Comparison of ENCODE assay signal across 14 cellular contexts in genomic region chr16:17565605-17566004, GRCh38.
"Had no signal": no experiment of that assay in that cellular context is flagged by ENCODE, and none has a peak within 500 bp of the region (broad histone marks: within the 10 kb centered on the region; RNA-seq: fewer than 3 reads in every experiment).

No MANE protein-coding gene starts in this region.

- H3K36me3 Mint-ChIP-seq: activated CD8-positive, alpha-beta memory T cell treated with anti-CD3 and anti-CD28 coated beads, Interleukin-2, amount 10 ng/mL, durations not matched to agents 7 days and 5 days had no signal

- H3K4me1 Mint-ChIP-seq: activated CD8-positive, alpha-beta memory T cell treated with anti-CD3 and anti-CD28 coated beads, Interleukin-2, amount 10 ng/mL, durations not matched to agents 7 days and 5 days; naive thymus-derived CD8-positive, alpha-beta T cell had no signal

- H3K9me3 Mint-ChIP-seq: activated naive CD4-positive, alpha-beta T cell treated with anti-CD3 and anti-CD28 coated beads for 36 hours; activated T-helper 2 cell treated with anti-CD3 and anti-CD28 coated beads, Interferon-gamma antibody, Interleukin-2, Interleukin-4, amounts not matched to agents 10 μg/mL and 5 μg/mL and 100 μg/mL, durations not matched to agents 14 hours and 24 hours and 36 hours; naive thymus-derived CD8-positive, alpha-beta T cell had no signal

- ATAC-seq: activated CD8-positive, alpha-beta memory T cell treated with anti-CD3 and anti-CD28 coated beads, Interleukin-2, amount 10 ng/mL, durations not matched to agents 7 days and 5 days; left ventricle myocardium superior; naive thymus-derived CD8-positive, alpha-beta T cell; stimulated activated naive B cell treated with anti-CD40 and anti-IgM and Interleukin-4, amounts not matched to agents 10 μg/mL and 1 μg/mL and 100 μg/mL, for 72 hours had no signal

- H3K4me1 ChIP-seq: tibial artery had no signal

- H3K27ac ChIP-seq: tibial artery had no signal

- H3K36me3 ChIP-seq: neutrophil, tibial artery had no signal

- H3K4me3 ChIP-seq: tibial artery had no signal

- DNase-seq: activated CD8-positive, alpha-beta memory T cell treated with anti-CD3 and anti-CD28 coated beads, Interleukin-2, amount 10 ng/mL, durations not matched to agents 7 days and 5 days; activated naive CD4-positive, alpha-beta T cell treated with anti-CD3 and anti-CD28 coated beads for 36 hours; activated T-cell treated with anti-CD3 and anti-CD28 coated beads, Interleukin-2, amount 50 U/mL, for 1 hour; hypothalamus; kidney glomerular epithelial cell; left ventricle myocardium superior; naive thymus-derived CD8-positive, alpha-beta T cell; posterior cingulate gyrus; stimulated activated CD4-positive, alpha-beta T cell treated with anti-CD3 and anti-CD28 coated beads, Interleukin-4, amount 100 ng/mL, for 1 hour; stimulated activated naive B cell treated with anti-CD40 and anti-IgM and Interleukin-4, amounts not matched to agents 10 μg/mL and 1 μg/mL and 100 μg/mL, for 72 hours; tibial artery had no signal

- H3K9me3 ChIP-seq: neutrophil, tibial artery had no signal

- H3K4me3 Mint-ChIP-seq: activated CD8-positive, alpha-beta memory T cell treated with anti-CD3 and anti-CD28 coated beads, Interleukin-2, amount 10 ng/mL, durations not matched to agents 7 days and 5 days; activated naive CD4-positive, alpha-beta T cell treated with anti-CD3 and anti-CD28 coated beads for 36 hours; memory B cell; naive thymus-derived CD8-positive, alpha-beta T cell; stimulated activated naive B cell treated with anti-CD40 and anti-IgM and Interleukin-4, amounts not matched to agents 10 μg/mL and 1 μg/mL and 100 μg/mL, for 72 hours had no signal

- H3K27ac Mint-ChIP-seq: activated CD8-positive, alpha-beta memory T cell treated with anti-CD3 and anti-CD28 coated beads, Interleukin-2, amount 10 ng/mL, durations not matched to agents 7 days and 5 days; activated naive CD4-positive, alpha-beta T cell treated with anti-CD3 and anti-CD28 coated beads for 36 hours; activated T-helper 2 cell treated with anti-CD3 and anti-CD28 coated beads, Interferon-gamma antibody, Interleukin-2, Interleukin-4, amounts not matched to agents 10 μg/mL and 5 μg/mL and 100 μg/mL, durations not matched to agents 14 hours and 24 hours and 36 hours; memory B cell; naive thymus-derived CD8-positive, alpha-beta T cell; stimulated activated naive B cell treated with anti-CD40 and anti-IgM and Interleukin-4, amounts not matched to agents 10 μg/mL and 1 μg/mL and 100 μg/mL, for 72 hours had no signal
